In the genomic region with DNA sequence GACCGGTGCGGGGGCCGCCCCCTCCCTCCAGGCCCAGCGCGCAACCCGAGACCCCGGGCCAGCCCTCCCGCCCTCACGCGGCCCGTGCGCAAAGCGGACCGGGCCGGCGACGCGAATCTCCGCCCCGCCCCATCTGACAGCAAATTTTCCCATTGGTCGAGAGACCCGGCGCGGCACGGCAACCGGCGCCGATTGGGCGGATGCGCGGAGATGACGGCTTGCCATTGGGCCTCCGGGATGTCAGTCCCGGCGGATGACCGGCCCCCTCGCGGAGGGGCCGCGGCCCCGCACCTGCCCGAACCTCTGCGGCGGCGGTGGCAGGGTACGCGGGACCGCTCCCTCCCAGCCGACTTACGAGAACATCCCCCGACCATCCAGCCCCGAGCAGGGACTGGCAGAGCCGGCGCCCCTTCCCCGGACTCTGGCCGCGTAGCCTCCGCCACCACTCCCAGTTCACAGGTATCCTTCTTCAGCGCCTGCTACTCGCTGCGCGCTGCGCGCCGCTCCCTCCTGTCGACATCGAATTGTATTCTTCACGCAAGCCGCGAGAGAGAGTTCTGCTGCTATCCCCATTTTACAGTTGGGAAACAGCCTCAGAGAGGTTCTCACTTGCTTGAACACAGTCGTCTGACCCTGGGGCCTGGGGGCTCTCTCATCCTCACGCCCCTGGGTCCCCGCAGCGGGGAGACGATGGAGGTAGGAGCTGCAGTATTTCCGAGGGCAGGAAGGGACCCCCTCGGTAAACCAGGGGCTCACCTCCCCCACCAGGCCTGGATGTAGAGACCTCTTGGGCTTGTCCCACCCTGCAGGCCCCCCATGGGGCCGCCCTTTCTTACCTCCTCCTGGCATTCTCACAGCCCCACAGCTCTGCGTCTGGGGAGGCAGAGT, we compare ENCODE assay signal across 1 cellular context.
TF ChIP-seq lines count a peak whose summit lies in the region.

A gene with protein sequence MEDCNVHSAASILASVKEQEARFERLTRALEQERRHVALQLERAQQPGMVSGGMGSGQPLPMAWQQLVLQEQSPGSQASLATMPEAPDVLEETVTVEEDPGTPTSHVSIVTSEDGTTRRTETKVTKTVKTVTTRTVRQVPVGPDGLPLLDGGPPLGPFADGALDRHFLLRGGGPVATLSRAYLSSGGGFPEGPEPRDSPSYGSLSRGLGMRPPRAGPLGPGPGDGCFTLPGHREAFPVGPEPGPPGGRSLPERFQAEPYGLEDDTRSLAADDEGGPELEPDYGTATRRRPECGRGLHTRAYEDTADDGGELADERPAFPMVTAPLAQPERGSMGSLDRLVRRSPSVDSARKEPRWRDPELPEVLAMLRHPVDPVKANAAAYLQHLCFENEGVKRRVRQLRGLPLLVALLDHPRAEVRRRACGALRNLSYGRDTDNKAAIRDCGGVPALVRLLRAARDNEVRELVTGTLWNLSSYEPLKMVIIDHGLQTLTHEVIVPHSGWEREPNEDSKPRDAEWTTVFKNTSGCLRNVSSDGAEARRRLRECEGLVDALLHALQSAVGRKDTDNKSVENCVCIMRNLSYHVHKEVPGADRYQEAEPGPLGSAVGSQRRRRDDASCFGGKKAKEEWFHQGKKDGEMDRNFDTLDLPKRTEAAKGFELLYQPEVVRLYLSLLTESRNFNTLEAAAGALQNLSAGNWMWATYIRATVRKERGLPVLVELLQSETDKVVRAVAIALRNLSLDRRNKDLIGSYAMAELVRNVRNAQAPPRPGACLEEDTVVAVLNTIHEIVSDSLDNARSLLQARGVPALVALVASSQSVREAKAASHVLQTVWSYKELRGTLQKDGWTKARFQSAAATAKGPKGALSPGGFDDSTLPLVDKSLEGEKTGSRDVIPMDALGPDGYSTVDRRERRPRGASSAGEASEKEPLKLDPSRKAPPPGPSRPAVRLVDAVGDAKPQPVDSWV (minus strand): TSS at position 90 of the 888 bp plus-strand sequence. CDS start 26,029 bp downstream, outside the sequence.

TF ChIP-seq in HepG2, 621 proteins besides CTCF, POLR2A, EP300 and RAD21 (continued from another document and continues in another):
- TF ChIP-seq ZNF232 (CRISPR knock-in tag; IDR thresholded peaks at IDR 0.05; ENCODE audit: borderline replicate concordance) (0 out of 2 replicates have a peak, but pooled peaks have one; percentile 62), ASH2L (IDR thresholded peaks at IDR 0.05; ENCODE audit: insufficient read length, low read depth, low read length) (peak; percentile 2), TMF1 (CRISPR knock-in tag; IDR thresholded peaks at IDR 0.05; ENCODE audit: low read depth) (no peak), CBFB (CRISPR knock-in tag; IDR thresholded peaks at IDR 0.05) (no peak; the same call in 1 of the 2 replicates), KLF16 (CRISPR knock-in tag; IDR thresholded peaks at IDR 0.05) (no peak), ZNF263 (CRISPR knock-in tag; IDR thresholded peaks at IDR 0.05) (no peak), ZBTB7B (CRISPR knock-in tag; IDR thresholded peaks at IDR 0.05) (no peak), PRMT3 (CRISPR knock-in tag; IDR thresholded peaks at IDR 0.05; ENCODE audit: borderline replicate concordance, low read depth) (no peak), ZNF660 (CRISPR knock-in tag; IDR thresholded peaks at IDR 0.05; ENCODE audit: borderline replicate concordance, low read depth) (no peak), PCBP1 (IDR thresholded peaks at IDR 0.05; ENCODE audit: borderline replicate concordance, low read depth, low read length) (no peak), MLLT10 (CRISPR knock-in tag; IDR thresholded peaks at IDR 0.05) (no peak), NBN (conservative IDR thresholded peaks at IDR 0.05) (no peak), GABPA (IDR thresholded peaks at IDR 0.05; ENCODE audit: low read depth, low read length) (no peak), GABPA (CRISPR knock-in tag; IDR thresholded peaks at IDR 0.05; ENCODE audit: low read depth) (no peak), ZMYM2 (CRISPR knock-in tag; IDR thresholded peaks at IDR 0.05) (no peak), SP5 (CRISPR knock-in tag; IDR thresholded peaks at IDR 0.05; ENCODE audit: borderline replicate concordance, low read depth) (no peak; the same call in 1 of the 2 replicates), ZBTB42 (CRISPR knock-in tag; IDR thresholded peaks at IDR 0.05) (no peak), POGZ (CRISPR knock-in tag; IDR thresholded peaks at IDR 0.05) (no peak), ZFX (CRISPR knock-in tag; IDR thresholded peaks at IDR 0.05; ENCODE audit: low read depth) (no peak; the same call in none of the 2 replicates), KDM5A (IDR thresholded peaks at IDR 0.05; ENCODE audit: borderline replicate concordance, low read length) (no peak), ZNF549 (CRISPR knock-in tag; IDR thresholded peaks at IDR 0.05) (no peak), NFRKB (IDR thresholded peaks at IDR 0.05) (no peak), SP2 (CRISPR knock-in tag; IDR thresholded peaks at IDR 0.05) (peak; percentile 97), MED13 (CRISPR knock-in tag; IDR thresholded peaks at IDR 0.05) (no peak), ZNF20 (CRISPR knock-in tag; IDR thresholded peaks at IDR 0.05) (no peak), ZNF7 (CRISPR knock-in tag; IDR thresholded peaks at IDR 0.05) (no peak), ZNF589 (CRISPR knock-in tag; conservative IDR thresholded peaks at IDR 0.05) (no peak), FOXK1 (CRISPR knock-in tag; IDR thresholded peaks at IDR 0.05; ENCODE audit: borderline replicate concordance, low read depth) (no peak), ZNF24 (IDR thresholded peaks at IDR 0.05) (no peak), SUZ12 (IDR thresholded peaks at IDR 0.05; ENCODE audit: low read depth, low read length) (no peak), ZC3H4 (CRISPR knock-in tag; IDR thresholded peaks at IDR 0.05; ENCODE audit: borderline replicate concordance) (no peak), ZNF605 (CRISPR knock-in tag; IDR thresholded peaks at IDR 0.05) (0 out of 2 replicates have a peak, but pooled peaks have one; percentile 74), MYNN (CRISPR knock-in tag; IDR thresholded peaks at IDR 0.05; ENCODE audit: low read depth) (no peak), ZNF569 (CRISPR knock-in tag; IDR thresholded peaks at IDR 0.05; ENCODE audit: borderline replicate concordance) (no peak), RBM39 (IDR thresholded peaks at IDR 0.05; ENCODE audit: low read depth, low read length, poor library complexity, severe bottlenecking) (peak; percentile 25)
- TF ChIP-seq, protein P1, sequence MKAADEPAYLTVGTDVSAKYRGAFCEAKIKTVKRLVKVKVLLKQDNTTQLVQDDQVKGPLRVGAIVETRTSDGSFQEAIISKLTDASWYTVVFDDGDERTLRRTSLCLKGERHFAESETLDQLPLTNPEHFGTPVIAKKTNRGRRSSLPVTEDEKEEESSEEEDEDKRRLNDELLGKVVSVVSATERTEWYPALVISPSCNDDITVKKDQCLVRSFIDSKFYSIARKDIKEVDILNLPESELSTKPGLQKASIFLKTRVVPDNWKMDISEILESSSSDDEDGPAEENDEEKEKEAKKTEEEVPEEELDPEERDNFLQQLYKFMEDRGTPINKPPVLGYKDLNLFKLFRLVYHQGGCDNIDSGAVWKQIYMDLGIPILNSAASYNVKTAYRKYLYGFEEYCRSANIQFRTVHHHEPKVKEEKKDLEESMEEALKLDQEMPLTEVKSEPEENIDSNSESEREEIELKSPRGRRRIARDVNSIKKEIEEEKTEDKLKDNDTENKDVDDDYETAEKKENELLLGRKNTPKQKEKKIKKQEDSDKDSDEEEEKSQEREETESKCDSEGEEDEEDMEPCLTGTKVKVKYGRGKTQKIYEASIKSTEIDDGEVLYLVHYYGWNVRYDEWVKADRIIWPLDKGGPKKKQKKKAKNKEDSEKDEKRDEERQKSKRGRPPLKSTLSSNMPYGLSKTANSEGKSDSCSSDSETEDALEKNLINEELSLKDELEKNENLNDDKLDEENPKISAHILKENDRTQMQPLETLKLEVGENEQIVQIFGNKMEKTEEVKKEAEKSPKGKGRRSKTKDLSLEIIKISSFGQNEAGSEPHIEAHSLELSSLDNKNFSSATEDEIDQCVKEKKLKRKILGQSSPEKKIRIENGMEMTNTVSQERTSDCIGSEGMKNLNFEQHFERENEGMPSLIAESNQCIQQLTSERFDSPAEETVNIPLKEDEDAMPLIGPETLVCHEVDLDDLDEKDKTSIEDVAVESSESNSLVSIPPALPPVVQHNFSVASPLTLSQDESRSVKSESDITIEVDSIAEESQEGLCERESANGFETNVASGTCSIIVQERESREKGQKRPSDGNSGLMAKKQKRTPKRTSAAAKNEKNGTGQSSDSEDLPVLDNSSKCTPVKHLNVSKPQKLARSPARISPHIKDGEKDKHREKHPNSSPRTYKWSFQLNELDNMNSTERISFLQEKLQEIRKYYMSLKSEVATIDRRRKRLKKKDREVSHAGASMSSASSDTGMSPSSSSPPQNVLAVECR (CRISPR knock-in tag; IDR thresholded peaks at IDR 0.05; ENCODE audit: borderline replicate concordance) = peak; percentile 15; the same call in 1 of the 2 replicates
- TF ChIP-seq, protein P2, sequence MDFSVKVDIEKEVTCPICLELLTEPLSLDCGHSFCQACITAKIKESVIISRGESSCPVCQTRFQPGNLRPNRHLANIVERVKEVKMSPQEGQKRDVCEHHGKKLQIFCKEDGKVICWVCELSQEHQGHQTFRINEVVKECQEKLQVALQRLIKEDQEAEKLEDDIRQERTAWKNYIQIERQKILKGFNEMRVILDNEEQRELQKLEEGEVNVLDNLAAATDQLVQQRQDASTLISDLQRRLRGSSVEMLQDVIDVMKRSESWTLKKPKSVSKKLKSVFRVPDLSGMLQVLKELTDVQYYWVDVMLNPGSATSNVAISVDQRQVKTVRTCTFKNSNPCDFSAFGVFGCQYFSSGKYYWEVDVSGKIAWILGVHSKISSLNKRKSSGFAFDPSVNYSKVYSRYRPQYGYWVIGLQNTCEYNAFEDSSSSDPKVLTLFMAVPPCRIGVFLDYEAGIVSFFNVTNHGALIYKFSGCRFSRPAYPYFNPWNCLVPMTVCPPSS (IDR thresholded peaks at IDR 0.05) = no peak
- TF ChIP-seq, protein P3, sequence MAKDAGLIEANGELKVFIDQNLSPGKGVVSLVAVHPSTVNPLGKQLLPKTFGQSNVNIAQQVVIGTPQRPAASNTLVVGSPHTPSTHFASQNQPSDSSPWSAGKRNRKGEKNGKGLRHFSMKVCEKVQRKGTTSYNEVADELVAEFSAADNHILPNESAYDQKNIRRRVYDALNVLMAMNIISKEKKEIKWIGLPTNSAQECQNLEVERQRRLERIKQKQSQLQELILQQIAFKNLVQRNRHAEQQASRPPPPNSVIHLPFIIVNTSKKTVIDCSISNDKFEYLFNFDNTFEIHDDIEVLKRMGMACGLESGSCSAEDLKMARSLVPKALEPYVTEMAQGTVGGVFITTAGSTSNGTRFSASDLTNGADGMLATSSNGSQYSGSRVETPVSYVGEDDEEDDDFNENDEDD (CRISPR knock-in tag; IDR thresholded peaks at IDR 0.05; ENCODE audit: borderline replicate concordance) = peak; percentile 72; the same call in 1 of the 2 replicates
- TF ChIP-seq, protein P4, sequence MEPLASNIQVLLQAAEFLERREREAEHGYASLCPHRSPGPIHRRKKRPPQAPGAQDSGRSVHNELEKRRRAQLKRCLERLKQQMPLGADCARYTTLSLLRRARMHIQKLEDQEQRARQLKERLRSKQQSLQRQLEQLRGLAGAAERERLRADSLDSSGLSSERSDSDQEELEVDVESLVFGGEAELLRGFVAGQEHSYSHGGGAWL (CRISPR knock-in tag; IDR thresholded peaks at IDR 0.05) = no peak
- TF ChIP-seq, protein P5, sequence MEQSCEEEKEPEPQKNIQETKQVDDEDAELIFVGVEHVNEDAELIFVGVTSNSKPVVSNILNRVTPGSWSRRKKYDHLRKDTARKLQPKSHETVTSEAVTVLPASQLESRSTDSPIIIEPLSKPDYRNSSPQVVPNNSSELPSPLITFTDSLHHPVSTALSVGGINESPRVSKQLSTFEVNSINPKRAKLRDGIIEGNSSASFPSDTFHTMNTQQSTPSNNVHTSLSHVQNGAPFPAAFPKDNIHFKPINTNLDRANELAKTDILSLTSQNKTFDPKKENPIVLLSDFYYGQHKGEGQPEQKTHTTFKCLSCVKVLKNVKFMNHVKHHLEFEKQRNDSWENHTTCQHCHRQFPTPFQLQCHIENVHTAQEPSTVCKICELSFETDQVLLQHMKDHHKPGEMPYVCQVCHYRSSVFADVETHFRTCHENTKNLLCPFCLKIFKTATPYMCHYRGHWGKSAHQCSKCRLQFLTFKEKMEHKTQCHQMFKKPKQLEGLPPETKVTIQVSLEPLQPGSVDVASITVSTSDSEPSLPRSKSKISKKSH (CRISPR knock-in tag; IDR thresholded peaks at IDR 0.05; ENCODE audit: borderline replicate concordance) = 0 out of 2 replicates have a peak, but pooled peaks have one; percentile 52
- TF ChIP-seq, protein P6, sequence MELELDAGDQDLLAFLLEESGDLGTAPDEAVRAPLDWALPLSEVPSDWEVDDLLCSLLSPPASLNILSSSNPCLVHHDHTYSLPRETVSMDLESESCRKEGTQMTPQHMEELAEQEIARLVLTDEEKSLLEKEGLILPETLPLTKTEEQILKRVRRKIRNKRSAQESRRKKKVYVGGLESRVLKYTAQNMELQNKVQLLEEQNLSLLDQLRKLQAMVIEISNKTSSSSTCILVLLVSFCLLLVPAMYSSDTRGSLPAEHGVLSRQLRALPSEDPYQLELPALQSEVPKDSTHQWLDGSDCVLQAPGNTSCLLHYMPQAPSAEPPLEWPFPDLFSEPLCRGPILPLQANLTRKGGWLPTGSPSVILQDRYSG (CRISPR knock-in tag; IDR thresholded peaks at IDR 0.05) = no peak
- TF ChIP-seq, protein P7, sequence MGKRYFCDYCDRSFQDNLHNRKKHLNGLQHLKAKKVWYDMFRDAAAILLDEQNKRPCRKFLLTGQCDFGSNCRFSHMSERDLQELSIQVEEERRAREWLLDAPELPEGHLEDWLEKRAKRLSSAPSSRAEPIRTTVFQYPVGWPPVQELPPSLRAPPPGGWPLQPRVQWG (CRISPR knock-in tag; IDR thresholded peaks at IDR 0.05; ENCODE audit: borderline replicate concordance, low read depth) = no peak
- TF ChIP-seq, protein P8, sequence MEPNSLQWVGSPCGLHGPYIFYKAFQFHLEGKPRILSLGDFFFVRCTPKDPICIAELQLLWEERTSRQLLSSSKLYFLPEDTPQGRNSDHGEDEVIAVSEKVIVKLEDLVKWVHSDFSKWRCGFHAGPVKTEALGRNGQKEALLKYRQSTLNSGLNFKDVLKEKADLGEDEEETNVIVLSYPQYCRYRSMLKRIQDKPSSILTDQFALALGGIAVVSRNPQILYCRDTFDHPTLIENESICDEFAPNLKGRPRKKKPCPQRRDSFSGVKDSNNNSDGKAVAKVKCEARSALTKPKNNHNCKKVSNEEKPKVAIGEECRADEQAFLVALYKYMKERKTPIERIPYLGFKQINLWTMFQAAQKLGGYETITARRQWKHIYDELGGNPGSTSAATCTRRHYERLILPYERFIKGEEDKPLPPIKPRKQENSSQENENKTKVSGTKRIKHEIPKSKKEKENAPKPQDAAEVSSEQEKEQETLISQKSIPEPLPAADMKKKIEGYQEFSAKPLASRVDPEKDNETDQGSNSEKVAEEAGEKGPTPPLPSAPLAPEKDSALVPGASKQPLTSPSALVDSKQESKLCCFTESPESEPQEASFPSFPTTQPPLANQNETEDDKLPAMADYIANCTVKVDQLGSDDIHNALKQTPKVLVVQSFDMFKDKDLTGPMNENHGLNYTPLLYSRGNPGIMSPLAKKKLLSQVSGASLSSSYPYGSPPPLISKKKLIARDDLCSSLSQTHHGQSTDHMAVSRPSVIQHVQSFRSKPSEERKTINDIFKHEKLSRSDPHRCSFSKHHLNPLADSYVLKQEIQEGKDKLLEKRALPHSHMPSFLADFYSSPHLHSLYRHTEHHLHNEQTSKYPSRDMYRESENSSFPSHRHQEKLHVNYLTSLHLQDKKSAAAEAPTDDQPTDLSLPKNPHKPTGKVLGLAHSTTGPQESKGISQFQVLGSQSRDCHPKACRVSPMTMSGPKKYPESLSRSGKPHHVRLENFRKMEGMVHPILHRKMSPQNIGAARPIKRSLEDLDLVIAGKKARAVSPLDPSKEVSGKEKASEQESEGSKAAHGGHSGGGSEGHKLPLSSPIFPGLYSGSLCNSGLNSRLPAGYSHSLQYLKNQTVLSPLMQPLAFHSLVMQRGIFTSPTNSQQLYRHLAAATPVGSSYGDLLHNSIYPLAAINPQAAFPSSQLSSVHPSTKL (CRISPR knock-in tag; IDR thresholded peaks at IDR 0.05) = no peak
